In genomic region chr13:78940444-78940843, GRCh38 we compare ENCODE assay signal across 23 cellular contexts.
DNase-seq lines count a peak whose midpoint lies in the region; ATAC-seq, FAIRE-seq and TF ChIP-seq lines count a peak whose summit lies in the region.
"Had no signal": no experiment of that assay in that cellular context is flagged by ENCODE, and none has a peak within 500 bp of the region (broad histone marks: within the 10 kb centered on the region; RNA-seq: fewer than 3 reads in every experiment).

No MANE protein-coding gene starts in this region.

- H4K91ac ChIP-seq in H1 (replicated peaks; ENCODE audit: insufficient read length, low read length), result no peak overlapping the region

- H2AFZ ChIP-seq in GM23338 (peak overlapping the region; percentile 53), H1 (ENCODE audit: low read length) (peak overlapping the region; percentile 70; the same call in 1 of the 2 replicates), MM.1S (ENCODE audit: low read length) (no peak overlapping the region)

- POLR2A ChIA-PET in A549 (lab: Yijun Ruan, JAX), result no interaction called here
- POLR2A ChIA-PET in H1 (lab: Charles Lee; ENCODE audit: partially characterized antibody), result no interaction called here

- no peak overlapping the region for H2BK12ac ChIP-seq in H1 (ENCODE audit: low read depth, low read length)

- H3K23me2 ChIP-seq in H1 (ENCODE audit: low read depth, low read length), result no peaks in the 10 kb centered on the region

- no peaks in the 10 kb centered on the region for H3K36me3 Mint-ChIP-seq in GM23338 (ENCODE audit: low read depth)
- H3K36me3 Mint-ChIP-seq: CD8-positive, alpha-beta T cell had no signal

- no peak overlapping the region for H3K56ac ChIP-seq in H1 (replicated peaks; ENCODE audit: insufficient read length, low read depth, low read length)

- H3K18ac ChIP-seq in H1 (ENCODE audit: extremely low read depth, low read length), result no peak overlapping the region

- no peak overlapping the region for H4K5ac ChIP-seq in H1 (ENCODE audit: insufficient read length, low read depth, low read length)

- in situ Hi-C loops in G401 (cut with HindIII; ENCODE audit: low sequenced_read_pairs), result no loop called here

- H3K9me2 ChIP-seq in GM23338 (ENCODE audit: insufficient read depth), result no peaks in the 10 kb centered on the region
- H3K9me2 ChIP-seq in MM.1S (replicated peaks; ENCODE audit: insufficient read depth, low read length), result no peaks in the 10 kb centered on the region

- no peak overlapping the region for H3K9ac ChIP-seq in H1 (replicated peaks in 1 of 4; ENCODE audit: extremely low read depth in 1 of 4, low read depth in 3 of 4, low read length in 3 of 4)
- H3K9ac ChIP-seq in MM.1S (ENCODE audit: low read length), result no peak overlapping the region
- H3K9ac ChIP-seq: BLaER1 treated with 17β-estradiol and CSF1 and Interleukin-3, amounts not matched to agents 10 nM and 100 nM had no signal

- H2BK5ac ChIP-seq in H1 (ENCODE audit: low read depth, low read length), result no peak overlapping the region

- no peak overlapping the region for H2BK20ac ChIP-seq in H1 (ENCODE audit: low read length)

- no peak overlapping the region for H2AK5ac ChIP-seq in H1 (ENCODE audit: low read depth, low read length)

- no peak overlapping the region for H3K4me3 ChIP-seq in A549
- H3K4me3 ChIP-seq in GM23338, result no peak overlapping the region
- H3K4me3 ChIP-seq in H1 (ENCODE audit: extremely low read depth in 1 of 4, insufficient read depth in 2 of 4, low read depth in 3 of 4, low read length in 4 of 4), result no peak overlapping the region
- H3K4me3 ChIP-seq in MM.1S (ENCODE audit: low read length), result no peak overlapping the region
- H3K4me3 ChIP-seq: BLaER1 treated with 17β-estradiol and CSF1 and Interleukin-3, amounts not matched to agents 10 nM and 100 nM had no signal

- TF ChIP-seq CTCF in A549 (IDR thresholded peaks at IDR 0.05), result no peak
- no peak for TF ChIP-seq CTCF in GM23338 (conservative IDR thresholded peaks at IDR 0.05; ENCODE audit: low read depth in 2 of 2)
- TF ChIP-seq CTCF in H1 (IDR thresholded peaks at IDR 0.05; ENCODE audit: control extremely low read depth in 1 of 3, insufficient read depth in 1 of 3, low read depth in 1 of 3, low read length in 3 of 3), result no peak
- no peak for TF ChIP-seq CTCF in MM.1S (IDR thresholded peaks at IDR 0.05; ENCODE audit: low read length)

- H3K4me1 ChIP-seq in A549 (no peaks in the 10 kb centered on the region), GM23338 (ENCODE audit: insufficient read depth) (no peaks in the 10 kb centered on the region), H1 (replicated peaks in 1 of 4; ENCODE audit: control insufficient read depth in 3 of 4, insufficient read depth in 4 of 4, low read length in 3 of 4) (no peaks in the 10 kb centered on the region), MM.1S (ENCODE audit: low read length) (no peaks in the 10 kb centered on the region)
- H3K4me1 ChIP-seq: BLaER1 treated with 17β-estradiol and CSF1 and Interleukin-3, amounts not matched to agents 10 nM and 100 nM; Caco-2 had no signal

- no peak overlapping the region for H4K8ac ChIP-seq in H1 (ENCODE audit: extremely low read depth, insufficient read depth, low read length)

- no peak for FAIRE-seq in A549 (lab: Jason Lieb, UNC)
- no peak for FAIRE-seq in H1 (lab: Jason Lieb, UNC)
- FAIRE-seq: A204.1, D721Med, GM12891, GM19239 had no signal

- no peak overlapping the region for H3K23ac ChIP-seq in H1 (ENCODE audit: insufficient read length)

- H3K4ac ChIP-seq in H1 (replicated peaks; ENCODE audit: insufficient read length, low read depth, low read length), result no peak overlapping the region

- no peak for ATAC-seq in A549
- no peak for ATAC-seq in GM23338
- ATAC-seq: CD8-positive, alpha-beta T cell had no signal

- no peak overlapping the region for H3K4me3 Mint-ChIP-seq in GM23338
- H3K4me3 Mint-ChIP-seq: B cell; CD4-positive, alpha-beta T cell; CD8-positive, alpha-beta T cell had no signal

- H3K79me2 ChIP-seq in GM23338 (replicated peaks; ENCODE audit: insufficient read depth), result no peaks in the 10 kb centered on the region
- no peaks in the 10 kb centered on the region for H3K79me2 ChIP-seq in H1 (ENCODE audit: control insufficient read depth in 1 of 2, insufficient read depth in 2 of 2, low read length in 2 of 2)
- no peaks in the 10 kb centered on the region for H3K79me2 ChIP-seq in MM.1S (ENCODE audit: low read length)

- H3K9me3 ChIP-seq in A549 (no peaks in the 10 kb centered on the region), H1 (ENCODE audit: insufficient read depth in 2 of 2, low read depth in 1 of 2, low read length in 1 of 2) (no peaks in the 10 kb centered on the region), MM.1S (replicated peaks; ENCODE audit: insufficient read depth, low read length) (no peaks in the 10 kb centered on the region)
- H3K9me3 ChIP-seq: BLaER1 treated with 17β-estradiol and CSF1 and Interleukin-3, amounts not matched to agents 10 nM and 100 nM; Caco-2 had no signal

- no peaks in the 10 kb centered on the region for H3K36me3 ChIP-seq in GM23338 (ENCODE audit: insufficient read depth)
- no peaks in the 10 kb centered on the region for H3K36me3 ChIP-seq in H1 (ENCODE audit: control insufficient read depth in 2 of 4, insufficient read depth in 4 of 4, low read length in 3 of 4)
- no peaks in the 10 kb centered on the region for H3K36me3 ChIP-seq in MM.1S (replicated peaks; ENCODE audit: insufficient read depth, low read length)
- H3K36me3 ChIP-seq: BLaER1 treated with 17β-estradiol and CSF1 and Interleukin-3, amounts not matched to agents 10 nM and 100 nM had no signal

- DNase-seq in A549 (ENCODE audit: low read depth in 1 of 2, low spot score in 1 of 2), result no peak
- DNase-seq in GM23338 (ENCODE audit: low spot score), result no peak
- no peak for DNase-seq in H1 (ENCODE audit: low read depth in 1 of 2, low spot score in 2 of 2)
- peak; percentile 19 for DNase-seq in left kidney (ENCODE audit: low read depth, low spot score)
- no peak for DNase-seq in cortex of kidney (lab: John Stamatoyannopoulos, UW)
- no peak for DNase-seq in GM03348 (ENCODE audit: low spot score)
- DNase-seq in MM.1S, result no peak
- DNase-seq in G401 (ENCODE audit: low spot score), result no peak
- DNase-seq: 8988T; AML-193; Caco-2; Calu3; CD4-positive, alpha-beta T cell; CD8-positive, alpha-beta T cell; DMS79 treated with DMSO at 0.1 percent for 48 hours; GDM1 had no signal

- 5% methylated on average over 2 of the region's 2 CpGs for whole genome bisulfite sequencing in A549 (ENCODE audit: missing lambda C conversion rate)
- WGBS in H1 (ENCODE audit: extremely low coverage in 1 of 2, insufficient coverage in 1 of 2, insufficient read length in 1 of 2, insufficient replicate concordance in 2 of 2, low coverage in 1 of 2, low lambda C conversion rate in 2 of 2, missing lambda C conversion rate in 1 of 2), 2 experiments, result 78% methylated on average over 2 of the region's 2 CpGs; no CpG with 5 or more reads in 1 of the 2 experiments

- H3K27ac ChIP-seq in A549 (no peak overlapping the region), GM23338 (ENCODE audit: low read depth) (no peak overlapping the region), H1 (ENCODE audit: low read depth, low read length) (no peak overlapping the region), MM.1S (ENCODE audit: low read length) (no peak overlapping the region)
- H3K27ac ChIP-seq: BLaER1 treated with 17β-estradiol and CSF1 and Interleukin-3, amounts not matched to agents 10 nM and 100 nM; C4-2B had no signal

- no peaks in the 10 kb centered on the region for H3K79me1 ChIP-seq in H1 (ENCODE audit: low read depth, low read length)

- peaks cover 6% of the 10 kb centered on the region for H3K4me1 Mint-ChIP-seq in GM23338
- H3K4me1 Mint-ChIP-seq: B cell had no signal

- no peak overlapping the region for H2BK120ac ChIP-seq in H1 (replicated peaks; ENCODE audit: low read depth, low read length)

- H4K20me1 ChIP-seq in GM23338 (replicated peaks; ENCODE audit: insufficient read depth) (no peaks in the 10 kb centered on the region), H1 (replicated peaks in 1 of 2; ENCODE audit: control insufficient read depth in 1 of 2, insufficient read depth in 2 of 2, low read length in 2 of 2) (no peaks in the 10 kb centered on the region), MM.1S (ENCODE audit: insufficient read depth, low read length) (no peaks in the 10 kb centered on the region)
- H4K20me1 ChIP-seq: BLaER1 treated with 17β-estradiol and CSF1 and Interleukin-3, amounts not matched to agents 10 nM and 100 nM had no signal

- H3K14ac ChIP-seq in H1 (ENCODE audit: insufficient read length), result no peak overlapping the region

- H3F3A ChIP-seq in GM23338 (replicated peaks; ENCODE audit: low read depth) (no peaks in the 10 kb centered on the region), MM.1S (ENCODE audit: insufficient read depth, low read length) (no peaks in the 10 kb centered on the region)

- no peak for TF ChIP-seq EP300 in A549 (IDR thresholded peaks at IDR 0.05)
- no peak for TF ChIP-seq EP300 in H1 (IDR thresholded peaks at IDR 0.05; ENCODE audit: borderline replicate concordance in 1 of 2, low read depth in 2 of 2, low read length in 2 of 2)

- CTCF ChIA-PET in A549 (lab: Yijun Ruan, JAX) (no interaction called here), H1 (lab: Charles Lee; ENCODE audit: partially characterized antibody) (interaction anchor here (0.6 to 1.1 kb wide), 3 partner anchors 11 to 381 kb away, joined by 3 to 5 read pairs (median 3); no protein-coding TSS in a partner anchor)

- H3K4me2 ChIP-seq in A549, result no peak overlapping the region
- H3K4me2 ChIP-seq in GM23338, result no peak overlapping the region
- no peak overlapping the region for H3K4me2 ChIP-seq in H1 (ENCODE audit: insufficient read depth in 1 of 2, low read depth in 2 of 2, low read length in 2 of 2)
- H3K4me2 ChIP-seq in MM.1S (ENCODE audit: low read depth, low read length), result no peak overlapping the region
- H3K4me2 ChIP-seq: BLaER1 treated with 17β-estradiol and CSF1 and Interleukin-3, amounts not matched to agents 10 nM and 100 nM had no signal

- H3K9me3 Mint-ChIP-seq in GM23338, result no peaks in the 10 kb centered on the region
- H3K9me3 Mint-ChIP-seq: CD4-positive, alpha-beta T cell; CD8-positive, alpha-beta T cell had no signal

- TF ChIP-seq RAD21 in A549 (conservative IDR thresholded peaks at IDR 0.05 in 1 of 2, IDR thresholded peaks at IDR 0.05 in 1 of 2) (no peak), H1 (IDR thresholded peaks at IDR 0.05 in 1 of 2, conservative IDR thresholded peaks at IDR 0.05 in 1 of 2; ENCODE audit: low read depth in 2 of 2, low read length in 2 of 2) (no peak)

- H3K27me3 Mint-ChIP-seq in GM23338 (ENCODE audit: insufficient read depth, low read depth, poor library complexity), result peaks cover 1% of the 10 kb centered on the region

- 0 out of 2 replicates have a peak overlapping the region, but pooled peaks have one; percentile 26 for H3K27ac Mint-ChIP-seq in GM23338
- H3K27ac Mint-ChIP-seq: B cell; CD4-positive, alpha-beta T cell; CD8-positive, alpha-beta T cell had no signal

- no peak for TF ChIP-seq POLR2A in A549 (IDR thresholded peaks at IDR 0.05; ENCODE audit: low read length)
- TF ChIP-seq POLR2A in H1 (IDR thresholded peaks at IDR 0.05; ENCODE audit: control extremely low read depth in 1 of 2, low read depth in 2 of 2, low read length in 2 of 2), result no peak

- no peak overlapping the region for H2BK15ac ChIP-seq in H1 (ENCODE audit: low read length)

- no peaks in the 10 kb centered on the region for H3K27me3 ChIP-seq in GM23338 (ENCODE audit: insufficient read depth)
- no peaks in the 10 kb centered on the region for H3K27me3 ChIP-seq in H1 (replicated peaks in 1 of 4; ENCODE audit: control insufficient read depth in 3 of 4, extremely low read depth in 1 of 4, insufficient read depth in 3 of 4, low read length in 3 of 4)
- H3K27me3 ChIP-seq in MM.1S (replicated peaks; ENCODE audit: insufficient read depth, low read length), result no peaks in the 10 kb centered on the region
- H3K27me3 ChIP-seq: BLaER1 treated with 17β-estradiol and CSF1 and Interleukin-3, amounts not matched to agents 10 nM and 100 nM had no signal

Comparison
In these comparisons a context has a peak if more than half of its experiments do, and no peak if none do; other contexts are left out.
1. Of the 18 proteins assayed by ChIP-seq in both H1 and A549: peak only in H1: none; only in A549: MAFK; in both: none; in neither: 17.